In genomic region chr16:85551319-85551978, GRCh38 we compare ENCODE assay signal across 11 cellular contexts.
A peak's percentile ranks its signal among the peaks of the same experiment; 100 is the strongest.
DNase-seq lines count a peak whose midpoint lies in the region; ATAC-seq, FAIRE-seq and TF ChIP-seq lines count a peak whose summit lies in the region.
"Had no signal": no experiment of that assay in that cellular context is flagged by ENCODE, and none has a peak within 500 bp of the region (broad histone marks: within the 10 kb centered on the region; RNA-seq: fewer than 3 reads in every experiment).

No MANE protein-coding gene starts in this region.

- H3K4me2 ChIP-seq in astrocyte (ENCODE audit: low read length): no peak overlapping the region
- H3K4me2 ChIP-seq in neural progenitor cell: no peak overlapping the region

- peaks cover 5% of the 10 kb centered on the region for H3K79me2 ChIP-seq in astrocyte (ENCODE audit: insufficient read depth, low read length)
- H3K79me2 ChIP-seq in neural progenitor cell (ENCODE audit: low read depth): no peaks in the 10 kb centered on the region

- no peak overlapping the region for H3K4me3 ChIP-seq in astrocyte (ENCODE audit: insufficient read depth, low read depth, low read length)
- no peak overlapping the region for H3K4me3 ChIP-seq in neural progenitor cell
- H3K4me3 ChIP-seq: esophagus muscularis mucosa, Peyer's patch had no signal

- no peaks in the 10 kb centered on the region for H3K27me3 ChIP-seq in astrocyte (ENCODE audit: insufficient read depth, low read length)
- peaks cover 24% of the 10 kb centered on the region for H3K27me3 ChIP-seq in neural progenitor cell
- H3K27me3 ChIP-seq: esophagus muscularis mucosa, Peyer's patch had no signal

- H3K4me3 Mint-ChIP-seq in IgD-negative memory B cell (peak overlapping the region; percentile 41 to 79 (median 73)), astrocyte (ENCODE audit: unreplicated experiment) (peak overlapping the region; percentile 45), neural progenitor cell (peak overlapping the region; percentile 72)

- H3K27ac ChIP-seq in astrocyte (ENCODE audit: low read depth, low read length): no peak overlapping the region
- H3K27ac ChIP-seq in neural progenitor cell: no peak overlapping the region
- H3K27ac ChIP-seq: esophagus muscularis mucosa, HL-60 had no signal

- H4K20me1 ChIP-seq in astrocyte (ENCODE audit: insufficient read depth, low read length): peaks cover 17% of the 10 kb centered on the region
- H4K20me1 ChIP-seq in neural progenitor cell (ENCODE audit: low read depth): peaks cover 11% of the 10 kb centered on the region

- ATAC-seq in GM21786 (IDR thresholded peaks at IDR 0.05; ENCODE audit: unreplicated experiment): no peak

- H3K4me1 ChIP-seq in astrocyte (ENCODE audit: insufficient read depth, low read length): peaks cover 9% of the 10 kb centered on the region
- peaks cover 37% of the 10 kb centered on the region for H3K4me1 ChIP-seq in neural progenitor cell

- H3K4me1 Mint-ChIP-seq in IgD-negative memory B cell (peaks cover 7 to 20% (median 10%) of the 10 kb centered on the region in 3 donors), astrocyte (ENCODE audit: low read depth, unreplicated experiment) (peaks cover 2% of the 10 kb centered on the region), neural progenitor cell (peaks cover 28% of the 10 kb centered on the region)

- no peaks in the 10 kb centered on the region for H3K27me3 Mint-ChIP-seq in IgD-negative memory B cell
- H3K27me3 Mint-ChIP-seq in astrocyte (ENCODE audit: low read depth, unreplicated experiment): peaks cover 16% of the 10 kb centered on the region
- H3K27me3 Mint-ChIP-seq in neural progenitor cell (ENCODE audit: insufficient read depth, low read depth): peaks cover 11% of the 10 kb centered on the region

- H3K9ac ChIP-seq in astrocyte (ENCODE audit: low read length) (no peak overlapping the region), neural progenitor cell (no peak overlapping the region)

- H2AFZ ChIP-seq in astrocyte (ENCODE audit: low read depth, low read length) (no peak overlapping the region), neural progenitor cell (replicated peaks) (no peak overlapping the region)

- H3K36me3 ChIP-seq in astrocyte (ENCODE audit: insufficient read depth, low read length): no peaks in the 10 kb centered on the region
- no peaks in the 10 kb centered on the region for H3K36me3 ChIP-seq in neural progenitor cell
- H3K36me3 ChIP-seq: esophagus muscularis mucosa, Peyer's patch had no signal

- DNase-seq in DMS79 treated with DMSO at 0.1 percent for 48 hours (lab: John Stamatoyannopoulos, UW) (peak; percentile 45), DMS79 (lab: John Stamatoyannopoulos, UW) (no peak), astrocyte (ENCODE audit: low read depth) (no peak), neural progenitor cell (ENCODE audit: low spot score) (no peak), DMS114 treated with DMSO at 0.1 percent for 48 hours (lab: John Stamatoyannopoulos, UW; ENCODE audit: unreplicated experiment) (no peak)
- no peak for DNase-seq in central memory CD4-positive, alpha-beta T cell
- DNase-seq: Peyer's patch had no signal

- H3K36me3 Mint-ChIP-seq in IgD-negative memory B cell (no peaks in the 10 kb centered on the region), astrocyte (ENCODE audit: low read depth, unreplicated experiment) (peaks cover 2% of the 10 kb centered on the region), neural progenitor cell (no peaks in the 10 kb centered on the region)

- FAIRE-seq in astrocyte (lab: Jason Lieb, UNC): no peak

- peak overlapping the region in 2 of 3 donors; percentile 75 to 86 for H3K27ac Mint-ChIP-seq in IgD-negative memory B cell
- no peak overlapping the region for H3K27ac Mint-ChIP-seq in astrocyte (ENCODE audit: unreplicated experiment)
- peak overlapping the region; percentile 78 for H3K27ac Mint-ChIP-seq in neural progenitor cell

- peaks cover 58% of the 10 kb centered on the region for H3F3A ChIP-seq in neural progenitor cell (ENCODE audit: low read depth)

- H3K9me3 ChIP-seq in astrocyte (ENCODE audit: insufficient read depth, low read depth, low read length): no peaks in the 10 kb centered on the region
- H3K9me3 ChIP-seq in neural progenitor cell (ENCODE audit: low read depth): no peaks in the 10 kb centered on the region
- H3K9me3 ChIP-seq: esophagus muscularis mucosa, Peyer's patch had no signal

- peaks cover 0 to 5% (median 0%) of the 10 kb centered on the region in 3 donors for H3K9me3 Mint-ChIP-seq in IgD-negative memory B cell
- H3K9me3 Mint-ChIP-seq in astrocyte (ENCODE audit: unreplicated experiment): peaks cover 2% of the 10 kb centered on the region
- H3K9me3 Mint-ChIP-seq in neural progenitor cell: peaks cover 2% of the 10 kb centered on the region

- TF ChIP-seq CTCF in astrocyte (IDR thresholded peaks at IDR 0.05; ENCODE audit: insufficient read depth, low read depth, low read length): no peak
- TF ChIP-seq CTCF in neural progenitor cell (IDR thresholded peaks at IDR 0.05): no peak
